In genomic region chr17:50079334-50080095, GRCh38 we compare ENCODE assay signal across 8 cellular contexts. TPM values are rescaled to one million over a fixed set of nuclear protein-coding genes. Genes with fewer than 3 reads are reported as not detected.
DNase-seq lines count a peak whose midpoint lies in the region; ATAC-seq, FAIRE-seq and TF ChIP-seq lines count a peak whose summit lies in the region.

No MANE protein-coding gene starts in this region.

- H3K4me1 Mint-ChIP-seq in astrocyte (ENCODE audit: low read depth, unreplicated experiment) = no peaks in the 10 kb centered on the region

- no peak overlapping the region for H3K9ac ChIP-seq in astrocyte (ENCODE audit: low read length)

- no peak overlapping the region for H3K27ac Mint-ChIP-seq in astrocyte (ENCODE audit: unreplicated experiment)

- no peak for FAIRE-seq in astrocyte (lab: Jason Lieb, UNC)

- H3K36me3 Mint-ChIP-seq in astrocyte (ENCODE audit: low read depth, unreplicated experiment) = peaks cover 35% of the 10 kb centered on the region

- H3K27me3 ChIP-seq in astrocyte (ENCODE audit: insufficient read depth, low read length) (no peaks in the 10 kb centered on the region), left lung (no peaks in the 10 kb centered on the region)

- ATAC-seq in left lung (peak; percentile 63), HG03460 (IDR thresholded peaks at IDR 0.05; ENCODE audit: unreplicated experiment) (no peak), GM18909 (IDR thresholded peaks at IDR 0.05; ENCODE audit: poor library complexity, unreplicated experiment) (no peak)

- H3K4me1 ChIP-seq in astrocyte (ENCODE audit: insufficient read depth, low read length) (no peaks in the 10 kb centered on the region), left lung (no peaks in the 10 kb centered on the region)

- intact Hi-C loops in left lung (cut with DNase I) = no loop called here

- H3K9me3 Mint-ChIP-seq in astrocyte (ENCODE audit: unreplicated experiment) = no peaks in the 10 kb centered on the region

- H3K4me2 ChIP-seq in astrocyte (ENCODE audit: low read length) = no peak overlapping the region

- H2AFZ ChIP-seq in astrocyte (ENCODE audit: low read depth, low read length) = no peak overlapping the region

- H3K36me3 ChIP-seq in astrocyte (ENCODE audit: insufficient read depth, low read length) (peaks cover 77% of the 10 kb centered on the region), left lung (peaks cover 0 to 86% of the 10 kb centered on the region in 2 donors)

- no peaks in the 10 kb centered on the region for H3K27me3 Mint-ChIP-seq in astrocyte (ENCODE audit: low read depth, unreplicated experiment)

- H3K4me3 ChIP-seq in astrocyte (ENCODE audit: insufficient read depth, low read depth, low read length) (no peak overlapping the region), left lung (no peak overlapping the region)

- no peak overlapping the region for H3K4me3 Mint-ChIP-seq in astrocyte (ENCODE audit: unreplicated experiment)

- DNase-seq in DMS 273 (lab: John Stamatoyannopoulos, UW; ENCODE audit: unreplicated experiment) = peak; percentile 96
- DNase-seq in astrocyte (ENCODE audit: low read depth) = no peak
- no peak for DNase-seq in left lung
- DNase-seq in AG20443 (ENCODE audit: low spot score) = no peak
- DNase-seq in NK-92 (lab: John Stamatoyannopoulos, UW; ENCODE audit: unreplicated experiment) = no peak

- peaks cover 32% of the 10 kb centered on the region for H3K79me2 ChIP-seq in astrocyte (ENCODE audit: insufficient read depth, low read length)

- peaks cover 65% of the 10 kb centered on the region for H4K20me1 ChIP-seq in astrocyte (ENCODE audit: insufficient read depth, low read length)

- H3K9me3 ChIP-seq in astrocyte (ENCODE audit: insufficient read depth, low read depth, low read length) = no peaks in the 10 kb centered on the region
- H3K9me3 ChIP-seq in left lung = no peaks in the 10 kb centered on the region

- TF ChIP-seq CTCF in LNCAP (IDR thresholded peaks at IDR 0.05) = peak; percentile 31; the same call in 1 of the 2 replicates
- peak; percentile 33 for TF ChIP-seq CTCF in astrocyte (IDR thresholded peaks at IDR 0.05; ENCODE audit: insufficient read depth, low read depth, low read length)
- peak; percentile 19 to 30 for TF ChIP-seq CTCF in left lung (IDR thresholded peaks at IDR 0.05)

- H3K27ac ChIP-seq in astrocyte (ENCODE audit: low read depth, low read length) (no peak overlapping the region), left lung (no peak overlapping the region)

RNA-seq across cellular contexts. Expression of gene PDK2, which starts 15.6 kb away (rescaled TPM):
- total RNA-seq in astrocyte (25.8 and 26.8 TPM in 2 replicates), left lung (10 to 100 TPM; 20.7 to 32.0 TPM)

RNA-seq across cellular contexts. Expression of gene ITGA3, which starts 23.6 kb away (rescaled TPM):
- total RNA-seq in astrocyte = 319 and 373 TPM in 2 replicates
- 100 to 1,000 TPM; 182 to 311 TPM for total RNA-seq in left lung

RNA-seq across cellular contexts. Expression of gene SAMD14, which starts 50.4 kb away (rescaled TPM):
- total RNA-seq in astrocyte (9.7 and 10.8 TPM in 2 replicates), left lung (10 to 100 TPM in 1 of 2 donors, 1 to 10 TPM in 1; 8.4 to 10.2 TPM)
